25 cellular contexts compared by ENCODE assay signal in genomic region chr7:27751888-27752660, GRCh38.
"Had no signal": no experiment of that assay in that cellular context is flagged by ENCODE, and none has a peak within 500 bp of the region (broad histone marks: within the 10 kb centered on the region; RNA-seq: fewer than 3 reads in every experiment).

No MANE protein-coding gene starts in this region.

- H3K4me3 Mint-ChIP-seq: activated B cell treated with CpG ODN at 0.5 μM for 24 hours; activated CD4-positive, alpha-beta T cell treated with anti-CD3 and anti-CD28 coated beads for 36 hours; activated T-cell treated with anti-CD3 and anti-CD28 coated beads, Interleukin-2, amount 50 U/mL, for 24 hours; activated T-helper 17 cell treated with anti-CD3 and anti-CD28 coated beads, Interleukin-2, amount 50 U/mL, for 72 hours; central memory CD8-positive, alpha-beta T cell; natural killer cell treated with Interleukin-12 subunit alpha and Interleukin-12 subunit beta and Interleukin-15 and Interleukin-18, amount 100 ng/mL, for 72 hours; stimulated activated memory B cell treated with anti-CD40 and anti-IgM and Interleukin-4, amounts not matched to agents 10 μg/mL and 1 μg/mL and 100 μg/mL, for 72 hours had no signal

- H3K27me3 Mint-ChIP-seq: activated B cell treated with CpG ODN at 0.5 μM for 24 hours; activated CD4-positive, alpha-beta T cell treated with anti-CD3 and anti-CD28 coated beads for 36 hours; activated T-cell treated with anti-CD3 and anti-CD28 coated beads, Interleukin-2, amount 50 U/mL, for 24 hours; activated T-helper 17 cell treated with anti-CD3 and anti-CD28 coated beads, Interleukin-2, amount 50 U/mL, for 72 hours; central memory CD8-positive, alpha-beta T cell; natural killer cell treated with Interleukin-12 subunit alpha and Interleukin-12 subunit beta and Interleukin-15 and Interleukin-18, amount 100 ng/mL, for 72 hours; stimulated activated memory B cell treated with anti-CD40 and anti-IgM and Interleukin-4, amounts not matched to agents 10 μg/mL and 1 μg/mL and 100 μg/mL, for 72 hours had no signal

- H3K27ac ChIP-seq: breast epithelium, left lung, neutrophil, pancreas, psoas muscle, right atrium auricular region, stomach, suprapubic skin, tibial nerve had no signal

- DNase-seq: activated B cell treated with CpG ODN at 0.5 μM for 24 hours; activated CD4-positive, alpha-beta T cell treated with anti-CD3 and anti-CD28 coated beads for 36 hours; activated CD4-positive, alpha-beta T cell treated with anti-CD3 and anti-CD28 coated beads, Interleukin-2, amount 50 U/mL, for 4 hours; activated CD8-positive, alpha-beta memory T cell treated with anti-CD3 and anti-CD28 coated beads for 24 hours; activated CD8-positive, alpha-beta memory T cell treated with anti-CD3 and anti-CD28 coated beads, Interleukin-2, amount 50 U/mL, for 4 hours; activated T-cell treated with anti-CD3 and anti-CD28 coated beads, Interleukin-2, amount 50 U/mL, for 24 hours; effector memory CD4-positive, alpha-beta T cell; foreskin melanocyte; left lung; pancreas; psoas muscle; small intestine; stimulated activated CD4-positive, alpha-beta T cell treated with anti-CD3 and anti-CD28 coated beads, Interleukin-2, amount 100 ng/mL, for 24 hours; stomach had no signal

- H3K4me1 ChIP-seq: breast epithelium had no signal

- H3K27ac Mint-ChIP-seq: activated B cell treated with CpG ODN at 0.5 μM for 24 hours; activated CD4-positive, alpha-beta T cell treated with anti-CD3 and anti-CD28 coated beads for 36 hours; activated naive CD4-positive, alpha-beta T cell treated with anti-CD3 and anti-CD28 coated beads, Interleukin-2, amount 50 U/mL, for 72 hours; activated T-cell treated with anti-CD3 and anti-CD28 coated beads, Interleukin-2, amount 50 U/mL, for 24 hours; activated T-helper 17 cell treated with anti-CD3 and anti-CD28 coated beads, Interleukin-2, amount 50 U/mL, for 72 hours; natural killer cell treated with Interleukin-12 subunit alpha and Interleukin-12 subunit beta and Interleukin-15 and Interleukin-18, amount 100 ng/mL, for 72 hours; stimulated activated memory B cell treated with anti-CD40 and anti-IgM and Interleukin-4, amounts not matched to agents 10 μg/mL and 1 μg/mL and 100 μg/mL, for 72 hours had no signal

- ATAC-seq: activated CD4-positive, alpha-beta T cell treated with anti-CD3 and anti-CD28 coated beads for 36 hours; activated naive CD4-positive, alpha-beta T cell treated with anti-CD3 and anti-CD28 coated beads, Interleukin-2, amount 50 U/mL, for 72 hours; activated T-helper 17 cell treated with anti-CD3 and anti-CD28 coated beads, Interleukin-2, amount 50 U/mL, for 72 hours; left lung; natural killer cell treated with Interleukin-12 subunit alpha and Interleukin-12 subunit beta and Interleukin-15 and Interleukin-18, amount 100 ng/mL, for 72 hours; pancreas; psoas muscle; stimulated activated memory B cell treated with anti-CD40 and anti-IgM and Interleukin-4, amounts not matched to agents 10 μg/mL and 1 μg/mL and 100 μg/mL, for 72 hours had no signal

- H3K4me3 ChIP-seq: breast epithelium, left lung, lung, pancreas, psoas muscle, right atrium auricular region, stomach, suprapubic skin, tibial nerve had no signal

- H3K36me3 ChIP-seq: breast epithelium had no signal

- H3K9me3 Mint-ChIP-seq: activated B cell treated with CpG ODN at 0.5 μM for 24 hours; activated naive CD4-positive, alpha-beta T cell treated with anti-CD3 and anti-CD28 coated beads, Interleukin-2, amount 50 U/mL, for 72 hours; activated T-cell treated with anti-CD3 and anti-CD28 coated beads, Interleukin-2, amount 50 U/mL, for 24 hours; activated T-helper 17 cell treated with anti-CD3 and anti-CD28 coated beads, Interleukin-2, amount 50 U/mL, for 72 hours; central memory CD8-positive, alpha-beta T cell; natural killer cell treated with Interleukin-12 subunit alpha and Interleukin-12 subunit beta and Interleukin-15 and Interleukin-18, amount 100 ng/mL, for 72 hours; stimulated activated memory B cell treated with anti-CD40 and anti-IgM and Interleukin-4, amounts not matched to agents 10 μg/mL and 1 μg/mL and 100 μg/mL, for 72 hours had no signal

- H3K9me3 ChIP-seq: breast epithelium, left lung, neutrophil, pancreas, psoas muscle, right atrium auricular region, stomach, suprapubic skin, tibial nerve had no signal

- H3K27me3 ChIP-seq: breast epithelium, left lung, neutrophil, pancreas, right atrium auricular region, stomach, suprapubic skin, tibial nerve had no signal
